ENCODE assay signal across 36 cellular contexts in the genomic region with DNA sequence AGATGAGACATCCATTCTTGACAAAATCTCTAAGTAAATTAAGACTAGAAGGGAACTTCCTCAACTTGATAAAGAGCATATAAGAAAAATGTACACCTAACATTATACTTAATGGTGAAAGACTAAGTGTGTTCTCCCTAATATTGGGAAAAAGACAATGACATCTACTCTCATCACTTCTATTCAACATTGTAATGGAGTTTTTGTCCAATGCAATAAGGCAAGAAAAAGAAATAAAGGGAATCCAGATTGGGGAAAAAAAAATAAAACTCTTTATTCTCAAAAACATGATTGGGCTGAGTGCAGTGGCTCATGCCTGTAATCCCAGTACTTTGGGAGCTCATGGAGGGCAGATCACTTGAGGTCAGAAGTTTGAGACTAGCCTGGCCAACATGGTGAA.
DNase-seq lines count a peak whose midpoint lies in the region; ATAC-seq, FAIRE-seq and TF ChIP-seq lines count a peak whose summit lies in the region.
"Had no signal": no experiment of that assay in that cellular context is flagged by ENCODE, and none has a peak within 500 bp of the region (broad histone marks: within the 10 kb centered on the region; RNA-seq: fewer than 3 reads in every experiment).

No MANE protein-coding gene starts in this region.

- no peak overlapping the region for H3K9ac ChIP-seq in K562 (ENCODE audit: insufficient read depth in 1 of 2, low read depth in 2 of 2, low read length in 2 of 2)
- H3K9ac ChIP-seq in H1 (replicated peaks in 1 of 4; ENCODE audit: extremely low read depth in 1 of 4, low read depth in 3 of 4, low read length in 3 of 4), result no peak overlapping the region
- H3K9ac ChIP-seq: BLaER1; BLaER1 treated with 17β-estradiol and CSF1 and Interleukin-3, amounts not matched to agents 10 nM and 100 nM had no signal

- no peak overlapping the region for H3K23ac ChIP-seq in H1 (ENCODE audit: insufficient read length)

- no peaks in the 10 kb centered on the region for H3K79me1 ChIP-seq in H1 (ENCODE audit: low read depth, low read length)

- TF ChIP-seq EP300 in K562 (IDR thresholded peaks at IDR 0.05; ENCODE audit: low read length) (no peak), H1 (IDR thresholded peaks at IDR 0.05; ENCODE audit: borderline replicate concordance in 1 of 2, low read depth in 2 of 2, low read length in 2 of 2) (no peak)

- 0 out of 2 replicates have a peak, but pooled peaks cover 2% of the 10 kb centered on the region for H3K23me2 ChIP-seq in H1 (ENCODE audit: low read depth, low read length)

- no peak for TF ChIP-seq CTCF in HEK293 (tag by site-specific recombination; IDR thresholded peaks at IDR 0.05)
- no peak for TF ChIP-seq CTCF in K562 (IDR thresholded peaks at IDR 0.05 in 2 of 3, conservative IDR thresholded peaks at IDR 0.05 in 1 of 3; ENCODE audit: insufficient read depth in 2 of 3, low read depth in 1 of 3, low read length in 3 of 3)
- TF ChIP-seq CTCF in H1 (IDR thresholded peaks at IDR 0.05; ENCODE audit: control extremely low read depth in 1 of 3, insufficient read depth in 1 of 3, low read depth in 1 of 3, low read length in 3 of 3), result no peak

- FAIRE-seq in K562 (lab: Jason Lieb, UNC), result no peak
- FAIRE-seq in H1 (lab: Jason Lieb, UNC), result no peak
- FAIRE-seq: A549, D721Med had no signal

- H3K4me1 Mint-ChIP-seq in T-helper 17 cell, result peaks cover 2% of the 10 kb centered on the region
- H3K4me1 Mint-ChIP-seq: CD4-positive, CD25-positive, alpha-beta regulatory T cell; CD8-positive, alpha-beta memory T cell had no signal

- H2BK20ac ChIP-seq in H1 (ENCODE audit: low read length), result no peak overlapping the region

- H3K36me3 Mint-ChIP-seq in T-helper 17 cell (ENCODE audit: low read depth), result no peaks in the 10 kb centered on the region
- H3K36me3 Mint-ChIP-seq: CD4-positive, CD25-positive, alpha-beta regulatory T cell; CD8-positive, alpha-beta T cell had no signal

- in situ Hi-C loops in K562 (cut with MboI), result no loop called here

- H3K4me1 ChIP-seq in HEK293 (ENCODE audit: control insufficient read depth, insufficient read depth, low read length), result no peaks in the 10 kb centered on the region
- H3K4me1 ChIP-seq in K562 (replicated peaks in 1 of 2; ENCODE audit: control insufficient read depth in 2 of 2, insufficient read depth in 2 of 2, low read length in 2 of 2), result no peaks in the 10 kb centered on the region; a peak in 1 of 5 replicates
- peaks cover 0 to 2% (median 0%) of the 10 kb centered on the region in 4 experiments; a peak in 1 of 7 replicates for H3K4me1 ChIP-seq in H1 (replicated peaks in 1 of 4; ENCODE audit: control insufficient read depth in 3 of 4, insufficient read depth in 4 of 4, low read length in 3 of 4)
- H3K4me1 ChIP-seq: A549, BE2C, Caco-2 had no signal

- no TSS peak for BruUV-seq in K562 (replicated peaks; lab: Mats Ljungman, UMichigan)

- intact Hi-C loops in K562 (cut with micrococcal nuclease), result no loop called here

- TF ChIP-seq RAD21 in K562 (CRISPR knock-in tag; conservative IDR thresholded peaks at IDR 0.05 in 1 of 2, IDR thresholded peaks at IDR 0.05 in 1 of 2), result no peak
- no peak for TF ChIP-seq RAD21 in H1 (IDR thresholded peaks at IDR 0.05 in 1 of 2, conservative IDR thresholded peaks at IDR 0.05 in 1 of 2; ENCODE audit: low read depth in 2 of 2, low read length in 2 of 2)

- POLR2A ChIA-PET in HEK293 (lab: Yijun Ruan, JAX) (no interaction called here), HEK293T (lab: Yijun Ruan, JAX) (no interaction called here), K562 (lab: Yijun Ruan, JAX) (no interaction called here), H1 (lab: Charles Lee; ENCODE audit: partially characterized antibody) (no interaction called here)

- H3K4me2 ChIP-seq in K562 (ENCODE audit: insufficient read depth, low read length), result no peak overlapping the region
- H3K4me2 ChIP-seq in H1 (ENCODE audit: insufficient read depth in 1 of 2, low read depth in 2 of 2, low read length in 2 of 2), result no peak overlapping the region
- H3K4me2 ChIP-seq: A549; BLaER1; BLaER1 treated with 17β-estradiol and CSF1 and Interleukin-3, amounts not matched to agents 10 nM and 100 nM had no signal

- H3K9me3 ChIP-seq in HEK293 (ENCODE audit: control insufficient read depth, insufficient read depth, low read depth, low read length), result no peaks in the 10 kb centered on the region
- no peaks in the 10 kb centered on the region for H3K9me3 ChIP-seq in K562 (replicated peaks; ENCODE audit: control insufficient read depth, insufficient read depth, low read depth, low read length)
- peaks cover 3 to 4% of the 10 kb centered on the region in 2 experiments; a peak in 1 of 4 replicates for H3K9me3 ChIP-seq in H1 (ENCODE audit: insufficient read depth in 2 of 2, low read depth in 1 of 2, low read length in 1 of 2)
- no peaks in the 10 kb centered on the region for H3K9me3 ChIP-seq in T-helper 17 cell (ENCODE audit: control insufficient read depth, low read length, poor library complexity, severe bottlenecking)
- H3K9me3 ChIP-seq: BE2C, Caco-2 had no signal

- H3K27ac Mint-ChIP-seq in T-helper 17 cell, result no peak overlapping the region
- H3K27ac Mint-ChIP-seq: B cell; CD14-positive monocyte; CD4-positive, alpha-beta memory T cell; CD4-positive, alpha-beta T cell; CD4-positive, CD25-positive, alpha-beta regulatory T cell; CD8-positive, alpha-beta memory T cell; CD8-positive, alpha-beta T cell had no signal

- no peak overlapping the region for H4K5ac ChIP-seq in H1 (ENCODE audit: insufficient read length, low read depth, low read length)

- H2BK120ac ChIP-seq in H1 (replicated peaks; ENCODE audit: low read depth, low read length), result no peak overlapping the region

- CTCF ChIA-PET in HEK293 (lab: Yijun Ruan, JAX), result no interaction called here
- CTCF ChIA-PET in HEK293T (lab: Yijun Ruan, JAX), result no interaction called here
- CTCF ChIA-PET in K562 (lab: Yijun Ruan, JAX; ENCODE audit: low intra/inter-chr PET ratio), result no interaction called here
- CTCF ChIA-PET in H1 (lab: Charles Lee; ENCODE audit: partially characterized antibody), result no interaction called here

- no peak overlapping the region for H3K56ac ChIP-seq in H1 (replicated peaks; ENCODE audit: insufficient read length, low read depth, low read length)

- H3K36me3 ChIP-seq in HEK293 (ENCODE audit: control insufficient read depth in 2 of 2, insufficient read depth in 1 of 2, low read length in 2 of 2) (no peaks in the 10 kb centered on the region), K562 (ENCODE audit: control insufficient read depth, insufficient read depth, low read length) (no peaks in the 10 kb centered on the region), H1 (ENCODE audit: control insufficient read depth in 2 of 4, insufficient read depth in 4 of 4, low read length in 3 of 4) (no peaks in the 10 kb centered on the region)
- H3K36me3 ChIP-seq: BE2C; BLaER1; BLaER1 treated with 17β-estradiol and CSF1 and Interleukin-3, amounts not matched to agents 10 nM and 100 nM had no signal

- no peak overlapping the region for H2BK12ac ChIP-seq in H1 (ENCODE audit: low read depth, low read length)

- no peak for TF ChIP-seq POLR2A in K562 (conservative IDR thresholded peaks at IDR 0.05)
- no peak for TF ChIP-seq POLR2A in H1 (IDR thresholded peaks at IDR 0.05; ENCODE audit: control extremely low read depth in 1 of 2, low read depth in 2 of 2, low read length in 2 of 2)

- no peak for ATAC-seq in K562
- ATAC-seq in T-helper 17 cell, result no peak
- ATAC-seq: A549; CD8-positive, alpha-beta T cell had no signal

- no peaks in the 10 kb centered on the region for H3K79me2 ChIP-seq in K562 (ENCODE audit: control insufficient read depth, insufficient read depth, low read length)
- no peaks in the 10 kb centered on the region for H3K79me2 ChIP-seq in H1 (ENCODE audit: control insufficient read depth in 1 of 2, insufficient read depth in 2 of 2, low read length in 2 of 2)

- H4K91ac ChIP-seq in H1 (replicated peaks; ENCODE audit: insufficient read length, low read length), result no peak overlapping the region

- H2BK15ac ChIP-seq in H1 (ENCODE audit: low read length), result no peak overlapping the region

- H3K27ac ChIP-seq in HEK293 (ENCODE audit: extremely low read depth, low read depth, low read length) (no peak overlapping the region), K562 (ENCODE audit: extremely low read depth, low read depth, low read length) (no peak overlapping the region), H1 (ENCODE audit: low read depth, low read length) (no peak overlapping the region)
- H3K27ac ChIP-seq: 22Rv1; A549; BLaER1; BLaER1 treated with 17β-estradiol and CSF1 and Interleukin-3, amounts not matched to agents 10 nM and 100 nM; C4-2B had no signal

- no peak overlapping the region for H4K8ac ChIP-seq in H1 (ENCODE audit: extremely low read depth, insufficient read depth, low read length)

- DNase-seq in HEK293T (ENCODE audit: extremely low spot score), result no peak
- DNase-seq in K562 (ENCODE audit: extremely low read depth in 1 of 4, low spot score in 3 of 4), result no peak
- DNase-seq in H1 (ENCODE audit: low read depth in 1 of 2, low spot score in 2 of 2), result no peak
- DNase-seq in DMS 273 (lab: John Stamatoyannopoulos, UW; ENCODE audit: unreplicated experiment), result no peak
- DNase-seq in T-helper 17 cell, result no peak
- DNase-seq in iPS-NIHi11 (ENCODE audit: low spot score), result no peak
- no peak for DNase-seq in NCI-H2029 treated with DMSO at 0.1 percent for 48 hours (lab: John Stamatoyannopoulos, UW)
- DNase-seq: 8988T; ACHN; AML-193; BE2C; C1 segment of cervical spinal cord; Caco-2; Calu3; CD4-positive, alpha-beta memory T cell; CD4-positive, alpha-beta T cell; CD4-positive, CD25-positive, alpha-beta regulatory T cell; CD8-positive, alpha-beta memory T cell; CD8-positive, alpha-beta T cell; COR-L47; DMS 273 treated with DMSO at 0.1 percent for 48 hours; DMS153; DMS53; DMS79; DMS79 treated with DMSO at 0.1 percent for 48 hours; DND-41; EL had no signal

- no peak overlapping the region for H2AFZ ChIP-seq in K562 (ENCODE audit: low read depth, low read length)
- H2AFZ ChIP-seq in H1 (ENCODE audit: low read length), result no peak overlapping the region

- H2BK5ac ChIP-seq in H1 (ENCODE audit: low read depth, low read length), result no peak overlapping the region

- no peak overlapping the region for H3K4me3 Mint-ChIP-seq in T-helper 17 cell
- H3K4me3 Mint-ChIP-seq: B cell; CD14-positive monocyte; CD4-positive, alpha-beta memory T cell; CD4-positive, alpha-beta T cell; CD4-positive, CD25-positive, alpha-beta regulatory T cell; CD8-positive, alpha-beta memory T cell; CD8-positive, alpha-beta T cell had no signal

- H3K27me3 Mint-ChIP-seq in T-helper 17 cell, result no peaks in the 10 kb centered on the region
- H3K27me3 Mint-ChIP-seq: CD4-positive, alpha-beta T cell had no signal

- H3K14ac ChIP-seq in H1 (ENCODE audit: insufficient read length), result no peak overlapping the region

- no peak overlapping the region for H3K4me3 ChIP-seq in HEK293 (ENCODE audit: low read depth, low read length)
- H3K4me3 ChIP-seq in K562, result no peak overlapping the region
- H3K4me3 ChIP-seq in H1 (ENCODE audit: extremely low read depth in 1 of 4, insufficient read depth in 2 of 4, low read depth in 3 of 4, low read length in 4 of 4), result no peak overlapping the region
- H3K4me3 ChIP-seq: A549; BLaER1; BLaER1 treated with 17β-estradiol and CSF1 and Interleukin-3, amounts not matched to agents 10 nM and 100 nM had no signal

- no peaks in the 10 kb centered on the region for H3K27me3 ChIP-seq in K562 (ENCODE audit: control insufficient read depth in 2 of 2, insufficient read depth in 2 of 2, low read length in 2 of 2)
- no peaks in the 10 kb centered on the region for H3K27me3 ChIP-seq in H1 (replicated peaks in 1 of 4; ENCODE audit: control insufficient read depth in 3 of 4, extremely low read depth in 1 of 4, insufficient read depth in 3 of 4, low read length in 3 of 4)
- H3K27me3 ChIP-seq: BE2C; BLaER1; BLaER1 treated with 17β-estradiol and CSF1 and Interleukin-3, amounts not matched to agents 10 nM and 100 nM had no signal

- H2AK5ac ChIP-seq in H1 (ENCODE audit: low read depth, low read length), result no peak overlapping the region

- H4K20me1 ChIP-seq in K562 (replicated peaks; ENCODE audit: control insufficient read depth, insufficient read depth, low read length) (no peaks in the 10 kb centered on the region), H1 (replicated peaks in 1 of 2; ENCODE audit: control insufficient read depth in 1 of 2, insufficient read depth in 2 of 2, low read length in 2 of 2) (no peaks in the 10 kb centered on the region)
- H4K20me1 ChIP-seq: BLaER1; BLaER1 treated with 17β-estradiol and CSF1 and Interleukin-3, amounts not matched to agents 10 nM and 100 nM had no signal

- no peaks in the 10 kb centered on the region for H3K9me1 ChIP-seq in K562 (ENCODE audit: control insufficient read depth, insufficient read depth, low read length)

- no peak overlapping the region for H3K18ac ChIP-seq in H1 (ENCODE audit: extremely low read depth, low read length)

- H3K4ac ChIP-seq in H1 (replicated peaks; ENCODE audit: insufficient read length, low read depth, low read length), result no peak overlapping the region
